8 cellular contexts compared by ENCODE assay signal in the genomic region with DNA sequence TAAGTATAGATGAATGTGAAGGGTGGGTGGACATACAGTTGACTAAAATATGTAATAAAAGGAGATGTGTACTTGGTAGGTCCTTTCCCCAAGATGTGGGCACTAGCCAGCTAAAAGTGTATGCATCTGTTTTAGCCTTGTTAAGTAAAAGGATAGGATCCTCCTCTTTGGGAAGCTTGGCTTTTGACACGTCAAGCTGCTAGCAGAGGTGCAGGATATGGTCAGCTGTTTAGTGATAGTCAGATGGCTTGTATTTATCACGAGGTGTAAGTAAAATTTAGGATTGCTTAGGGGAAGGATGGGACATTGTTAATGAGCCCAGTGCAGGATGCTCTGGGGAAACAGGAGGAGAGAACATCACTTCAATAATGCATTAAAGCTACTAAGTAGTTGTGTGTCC. TPM values are rescaled to one million over a fixed set of nuclear protein-coding genes. Genes with fewer than 3 reads are reported as not detected.
DNase-seq lines count a peak whose midpoint lies in the region; ATAC-seq lines count a peak whose summit lies in the region.

No MANE protein-coding gene starts in this region.

- no peak for ATAC-seq in left colon

- H3K9me3 ChIP-seq in duodenal mucosa (ENCODE audit: control insufficient read depth in 1 of 2, low read length in 2 of 2): no peaks in the 10 kb centered on the region

- H3K36me3 ChIP-seq in duodenal mucosa (ENCODE audit: control insufficient read depth in 1 of 2, insufficient read depth in 2 of 2, low read length in 2 of 2): no peaks in the 10 kb centered on the region
- no peaks in the 10 kb centered on the region for H3K36me3 ChIP-seq in rectal smooth muscle tissue (ENCODE audit: control insufficient read depth, insufficient read depth, low read length)

- H3K4me1 ChIP-seq in duodenal mucosa (ENCODE audit: control insufficient read depth in 1 of 2, insufficient read depth in 2 of 2, low read length in 2 of 2): peaks cover 42% of the 10 kb centered on the region in 2 donors
- peaks cover 8% of the 10 kb centered on the region for H3K4me1 ChIP-seq in rectal smooth muscle tissue (ENCODE audit: control insufficient read depth, insufficient read depth, low read length)

- H3K27me3 ChIP-seq in duodenal mucosa (ENCODE audit: control insufficient read depth in 1 of 2, insufficient read depth in 2 of 2, low read length in 2 of 2) (no peaks in the 10 kb centered on the region), rectal smooth muscle tissue (ENCODE audit: control insufficient read depth, insufficient read depth, low read length) (no peaks in the 10 kb centered on the region)

- no peak overlapping the region for H3K27ac ChIP-seq in duodenal mucosa (ENCODE audit: low read depth, low read length)
- H3K27ac ChIP-seq in rectal smooth muscle tissue (ENCODE audit: low read depth, low read length): no peak overlapping the region

- H3K9ac ChIP-seq in duodenal mucosa (ENCODE audit: low read depth in 1 of 2, low read length in 2 of 2): peak overlapping the region; percentile 5 to 88
- no peak overlapping the region for H3K9ac ChIP-seq in rectal smooth muscle tissue (ENCODE audit: low read length)

- peak; percentile 20 for DNase-seq in NCI-H2227 (lab: John Stamatoyannopoulos, UW; ENCODE audit: unreplicated experiment)
- DNase-seq in NCI-H2227 treated with DMSO at 0.1 percent for 48 hours (lab: John Stamatoyannopoulos, UW): no peak
- peak; percentile 55 for DNase-seq in NCI-H526 treated with DMSO at 0.1 percent for 48 hours (lab: John Stamatoyannopoulos, UW)
- no peak for DNase-seq in cerebellar nuclear complex (lab: John Stamatoyannopoulos, UW)
- no peak for DNase-seq in SW 1271 (lab: John Stamatoyannopoulos, UW)
- DNase-seq in left colon: no peak

- intact Hi-C loops in left colon (cut with DNase I, micrococcal nuclease): no loop called here

- H3K4me3 ChIP-seq in duodenal mucosa (ENCODE audit: low read depth in 1 of 2, low read length in 2 of 2): peak overlapping the region; percentile 29 to 90
- peak overlapping the region; percentile 88 for H3K4me3 ChIP-seq in rectal smooth muscle tissue (ENCODE audit: low read length)

RNA-seq across cellular contexts. Expression of a gene that starts 1.5 kb away (rescaled TPM):
- total RNA-seq in left colon: 10 to 100 TPM; 71.8 to 84.6 TPM

Comparison
In these comparisons a context has a peak if more than half of its experiments do, and no peak if none do; other contexts are left out.
1. DNase-seq: peak in NCI-H2227 (single experiment) and NCI-H526 treated with DMSO at 0.1 percent for 48 hours (single experiment); none in NCI-H2227 treated with DMSO at 0.1 percent for 48 hours (single experiment), cerebellar nuclear complex (0 of 2), SW 1271 (0 of 2) and left colon (0 of 2).